In genomic region chr10:124285587-124286527, GRCh38 we compare ENCODE assay signal across 10 cellular contexts.
DNase-seq lines count a peak whose midpoint lies in the region; ATAC-seq and TF ChIP-seq lines count a peak whose summit lies in the region.
"Had no signal": no experiment of that assay in that cellular context is flagged by ENCODE, and none has a peak within 500 bp of the region (broad histone marks: within the 10 kb centered on the region; RNA-seq: fewer than 3 reads in every experiment).

No MANE protein-coding gene starts in this region.

- TF ChIP-seq CTCF in astrocyte of the spinal cord (IDR thresholded peaks at IDR 0.05; ENCODE audit: low read depth, low read length) (no peak), nephron progenitor cell (IDR thresholded peaks at IDR 0.05) (no peak)

- H3K27ac Mint-ChIP-seq in nephron progenitor cell: no peak overlapping the region
- H3K27ac Mint-ChIP-seq: activated naive CD4-positive, alpha-beta T cell treated with anti-CD3 and anti-CD28 coated beads, Interleukin-2, amount 10 ng/mL, durations not matched to agents 7 days and 5 days had no signal

- DNase-seq in AML-193 (lab: John Stamatoyannopoulos, UW): peak; percentile 6 to 9
- DNase-seq in astrocyte of the spinal cord (ENCODE audit: low read depth, low spot score): peak; percentile 10
- no peak for DNase-seq in caudate nucleus (lab: John Stamatoyannopoulos, UW)
- DNase-seq in stimulated activated naive CD4-positive, alpha-beta T cell treated with Interleukin-2 at 50 U/mL for 16 hours (lab: John Stamatoyannopoulos, UW): no peak
- no peak for DNase-seq in nephron progenitor cell
- DNase-seq in activated CD4-positive, alpha-beta T cell treated with anti-CD3 and anti-CD28 coated beads for 1 hour: no peak
- DNase-seq: activated naive CD4-positive, alpha-beta T cell treated with anti-CD3 and anti-CD28 coated beads, Interleukin-2, amount 10 ng/mL, durations not matched to agents 7 days and 5 days; NCI-H1105 treated with DMSO at 0.1 percent for 48 hours had no signal

- H3K4me3 ChIP-seq in astrocyte of the spinal cord (ENCODE audit: low read depth, low read length): no peak overlapping the region

- no peaks in the 10 kb centered on the region for H3K27me3 Mint-ChIP-seq in nephron progenitor cell (ENCODE audit: low read depth, poor library complexity)
- H3K27me3 Mint-ChIP-seq: activated naive CD4-positive, alpha-beta T cell treated with anti-CD3 and anti-CD28 coated beads, Interleukin-2, amount 10 ng/mL, durations not matched to agents 7 days and 5 days had no signal

- H3K4me1 Mint-ChIP-seq in nephron progenitor cell: peaks cover 53% of the 10 kb centered on the region

- no peak overlapping the region for H3K4me3 Mint-ChIP-seq in nephron progenitor cell
- H3K4me3 Mint-ChIP-seq: activated naive CD4-positive, alpha-beta T cell treated with anti-CD3 and anti-CD28 coated beads, Interleukin-2, amount 10 ng/mL, durations not matched to agents 7 days and 5 days had no signal

- in situ Hi-C loops in astrocyte of the spinal cord (cut with HindIII; ENCODE audit: low sequenced_read_pairs): no loop called here

- no peaks in the 10 kb centered on the region for H3K9me3 Mint-ChIP-seq in nephron progenitor cell
- H3K9me3 Mint-ChIP-seq: activated naive CD4-positive, alpha-beta T cell treated with anti-CD3 and anti-CD28 coated beads, Interleukin-2, amount 10 ng/mL, durations not matched to agents 7 days and 5 days had no signal

- ATAC-seq in GM19397 (IDR thresholded peaks at IDR 0.05; ENCODE audit: unreplicated experiment): peak; percentile 60
- peak; percentile 41 for ATAC-seq in HG03139 (IDR thresholded peaks at IDR 0.05; ENCODE audit: unreplicated experiment)

- H3K27ac ChIP-seq in caudate nucleus (ENCODE audit: low read depth, low read length): no peak overlapping the region

- H3K36me3 Mint-ChIP-seq in nephron progenitor cell (ENCODE audit: low read depth): no peaks in the 10 kb centered on the region
- H3K36me3 Mint-ChIP-seq: activated naive CD4-positive, alpha-beta T cell treated with anti-CD3 and anti-CD28 coated beads, Interleukin-2, amount 10 ng/mL, durations not matched to agents 7 days and 5 days had no signal

Comparison
In these comparisons a context has a peak if more than half of its experiments do, and no peak if none do; other contexts are left out.
1. DNase-seq: peak in AML-193 (2 of 2) and astrocyte of the spinal cord (single experiment); none in caudate nucleus (0 of 61), stimulated activated naive CD4-positive, alpha-beta T cell treated with Interleukin-2 at 50 U/mL for 16 hours (single experiment), nephron progenitor cell (single experiment) and activated CD4-positive, alpha-beta T cell treated with anti-CD3 and anti-CD28 coated beads for 1 hour (single experiment).